ENCODE assay signal across 1 cellular context in the genomic region with DNA sequence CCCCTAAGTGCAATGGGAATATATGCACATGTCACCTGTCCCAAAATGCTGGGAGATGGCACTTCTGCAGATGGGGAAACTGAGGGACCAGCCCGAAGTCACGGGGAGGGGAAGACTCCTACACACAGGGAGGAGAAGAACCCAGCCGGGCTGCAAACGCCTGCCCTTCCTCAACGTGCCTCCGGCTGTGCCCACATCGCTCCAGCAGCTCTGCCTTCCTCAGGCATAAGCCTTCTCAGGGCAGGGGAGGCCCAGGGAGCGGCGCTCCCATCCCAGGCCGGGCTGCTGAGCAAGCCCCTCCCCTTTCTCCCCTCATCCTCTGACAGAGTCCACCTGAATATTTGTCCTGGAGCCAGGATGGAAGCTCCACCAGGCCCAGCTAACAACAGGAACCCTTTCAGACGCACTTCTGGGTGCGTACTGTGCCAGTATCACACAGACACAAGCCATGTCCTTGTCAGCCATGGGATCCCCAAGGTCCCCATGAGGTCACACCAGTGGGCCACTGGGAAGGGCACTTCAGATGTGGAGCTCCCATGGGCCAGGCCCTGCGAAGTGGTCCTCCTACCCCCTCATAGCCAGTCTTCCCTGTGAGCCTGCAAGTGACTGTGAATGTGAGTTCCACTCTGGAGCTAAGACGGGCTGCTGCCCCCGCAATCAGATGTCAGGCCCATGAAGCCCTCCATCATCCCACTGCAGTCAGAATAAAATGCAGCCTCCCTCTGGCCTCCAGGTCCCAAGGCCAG.
TF ChIP-seq lines count a peak whose summit lies in the region.

No MANE protein-coding gene starts in this region.

TF ChIP-seq in liver, 16 proteins besides CTCF, POLR2A, EP300 and RAD21 (continued from another document):
- TF ChIP-seq, protein P1, sequence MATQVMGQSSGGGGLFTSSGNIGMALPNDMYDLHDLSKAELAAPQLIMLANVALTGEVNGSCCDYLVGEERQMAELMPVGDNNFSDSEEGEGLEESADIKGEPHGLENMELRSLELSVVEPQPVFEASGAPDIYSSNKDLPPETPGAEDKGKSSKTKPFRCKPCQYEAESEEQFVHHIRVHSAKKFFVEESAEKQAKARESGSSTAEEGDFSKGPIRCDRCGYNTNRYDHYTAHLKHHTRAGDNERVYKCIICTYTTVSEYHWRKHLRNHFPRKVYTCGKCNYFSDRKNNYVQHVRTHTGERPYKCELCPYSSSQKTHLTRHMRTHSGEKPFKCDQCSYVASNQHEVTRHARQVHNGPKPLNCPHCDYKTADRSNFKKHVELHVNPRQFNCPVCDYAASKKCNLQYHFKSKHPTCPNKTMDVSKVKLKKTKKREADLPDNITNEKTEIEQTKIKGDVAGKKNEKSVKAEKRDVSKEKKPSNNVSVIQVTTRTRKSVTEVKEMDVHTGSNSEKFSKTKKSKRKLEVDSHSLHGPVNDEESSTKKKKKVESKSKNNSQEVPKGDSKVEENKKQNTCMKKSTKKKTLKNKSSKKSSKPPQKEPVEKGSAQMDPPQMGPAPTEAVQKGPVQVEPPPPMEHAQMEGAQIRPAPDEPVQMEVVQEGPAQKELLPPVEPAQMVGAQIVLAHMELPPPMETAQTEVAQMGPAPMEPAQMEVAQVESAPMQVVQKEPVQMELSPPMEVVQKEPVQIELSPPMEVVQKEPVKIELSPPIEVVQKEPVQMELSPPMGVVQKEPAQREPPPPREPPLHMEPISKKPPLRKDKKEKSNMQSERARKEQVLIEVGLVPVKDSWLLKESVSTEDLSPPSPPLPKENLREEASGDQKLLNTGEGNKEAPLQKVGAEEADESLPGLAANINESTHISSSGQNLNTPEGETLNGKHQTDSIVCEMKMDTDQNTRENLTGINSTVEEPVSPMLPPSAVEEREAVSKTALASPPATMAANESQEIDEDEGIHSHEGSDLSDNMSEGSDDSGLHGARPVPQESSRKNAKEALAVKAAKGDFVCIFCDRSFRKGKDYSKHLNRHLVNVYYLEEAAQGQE (IDR thresholded peaks at IDR 0.05) = no peak
- TF ChIP-seq, protein P2, sequence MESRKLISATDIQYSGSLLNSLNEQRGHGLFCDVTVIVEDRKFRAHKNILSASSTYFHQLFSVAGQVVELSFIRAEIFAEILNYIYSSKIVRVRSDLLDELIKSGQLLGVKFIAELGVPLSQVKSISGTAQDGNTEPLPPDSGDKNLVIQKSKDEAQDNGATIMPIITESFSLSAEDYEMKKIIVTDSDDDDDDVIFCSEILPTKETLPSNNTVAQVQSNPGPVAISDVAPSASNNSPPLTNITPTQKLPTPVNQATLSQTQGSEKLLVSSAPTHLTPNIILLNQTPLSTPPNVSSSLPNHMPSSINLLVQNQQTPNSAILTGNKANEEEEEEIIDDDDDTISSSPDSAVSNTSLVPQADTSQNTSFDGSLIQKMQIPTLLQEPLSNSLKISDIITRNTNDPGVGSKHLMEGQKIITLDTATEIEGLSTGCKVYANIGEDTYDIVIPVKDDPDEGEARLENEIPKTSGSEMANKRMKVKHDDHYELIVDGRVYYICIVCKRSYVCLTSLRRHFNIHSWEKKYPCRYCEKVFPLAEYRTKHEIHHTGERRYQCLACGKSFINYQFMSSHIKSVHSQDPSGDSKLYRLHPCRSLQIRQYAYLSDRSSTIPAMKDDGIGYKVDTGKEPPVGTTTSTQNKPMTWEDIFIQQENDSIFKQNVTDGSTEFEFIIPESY (IDR thresholded peaks at IDR 0.05) = no peak
- TF ChIP-seq RXRA (IDR thresholded peaks at IDR 0.05) (no peak), TAF1 (conservative IDR thresholded peaks at IDR 0.05) (no peak)
